In genomic region chr10:61855771-61856170, GRCh38 we compare ENCODE assay signal across 25 cellular contexts.
"Had no signal": no experiment of that assay in that cellular context is flagged by ENCODE, and none has a peak within 500 bp of the region (broad histone marks: within the 10 kb centered on the region; RNA-seq: fewer than 3 reads in every experiment).

No MANE protein-coding gene starts in this region.

- H3K36me3 Mint-ChIP-seq: activated CD4-positive, alpha-beta memory T cell treated with anti-CD3 and anti-CD28 coated beads for 36 hours; brain had no signal

- H3K4me1 Mint-ChIP-seq: activated naive CD8-positive, alpha-beta T cell treated with anti-CD3 and anti-CD28 coated beads, Interleukin-2, amount 50 U/mL, for 24 hours; brain had no signal

- H3K9me3 ChIP-seq: SJCRH30 had no signal

- H3K27ac ChIP-seq: KMS-11, SJCRH30, SK-N-MC had no signal

- H3K36me3 ChIP-seq: SJCRH30 had no signal

- H3K4me2 ChIP-seq: KMS-11 had no signal

- H3K4me3 ChIP-seq: SJCRH30, SK-N-MC had no signal

- H3K27ac Mint-ChIP-seq: activated CD4-positive, alpha-beta memory T cell treated with anti-CD3 and anti-CD28 coated beads for 36 hours; activated CD4-positive, alpha-beta T cell treated with anti-CD3 and anti-CD28 coated beads, Interleukin-2, amount 10 ng/mL, durations not matched to agents 7 days and 5 days; activated naive CD4-positive, alpha-beta T cell treated with anti-CD3 and anti-CD28 coated beads for 36 hours; activated naive CD8-positive, alpha-beta T cell; activated naive CD8-positive, alpha-beta T cell treated with anti-CD3 and anti-CD28 coated beads, Interleukin-2, amount 50 U/mL, for 24 hours; activated T-helper 1 cell treated with anti-CD3 and anti-CD28 coated beads, Interleukin-12 subunit alpha, Interleukin-12 subunit beta, Interleukin-2, Interleukin-4 antibody, amounts not matched to agents 30 ng/mL and 10 ng/mL and 1 ng/mL, durations not matched to agents 14 hours and 24 hours and 36 hours; brain; T-helper 2 cell treated with Interferon-gamma antibody and Interleukin-4, amounts not matched to agents 5 μg/mL and 100 μg/mL, for 36 hours had no signal

- H3K27me3 Mint-ChIP-seq: activated CD4-positive, alpha-beta memory T cell treated with anti-CD3 and anti-CD28 coated beads for 36 hours; activated CD4-positive, alpha-beta T cell treated with anti-CD3 and anti-CD28 coated beads, Interleukin-2, amount 10 ng/mL, durations not matched to agents 7 days and 5 days; activated naive CD8-positive, alpha-beta T cell treated with anti-CD3 and anti-CD28 coated beads, Interleukin-2, amount 50 U/mL, for 24 hours had no signal

- H3K4me3 Mint-ChIP-seq: activated CD4-positive, alpha-beta memory T cell treated with anti-CD3 and anti-CD28 coated beads for 36 hours; activated CD4-positive, alpha-beta T cell treated with anti-CD3 and anti-CD28 coated beads, Interleukin-2, amount 10 ng/mL, durations not matched to agents 7 days and 5 days; activated naive CD4-positive, alpha-beta T cell treated with anti-CD3 and anti-CD28 coated beads for 36 hours; activated naive CD8-positive, alpha-beta T cell; activated naive CD8-positive, alpha-beta T cell treated with anti-CD3 and anti-CD28 coated beads, Interleukin-2, amount 50 U/mL, for 24 hours; activated T-cell treated with anti-CD3 and anti-CD28 coated beads, Interleukin-2, amount 50 U/mL, for 4 hours; activated T-helper 1 cell treated with anti-CD3 and anti-CD28 coated beads, Interleukin-12 subunit alpha, Interleukin-12 subunit beta, Interleukin-2, Interleukin-4 antibody, amounts not matched to agents 30 ng/mL and 10 ng/mL and 1 ng/mL, durations not matched to agents 14 hours and 24 hours and 36 hours; brain; T-helper 2 cell treated with Interferon-gamma antibody and Interleukin-4, amounts not matched to agents 5 μg/mL and 100 μg/mL, for 36 hours had no signal

- H3K9ac ChIP-seq: KMS-11 had no signal

- H3K27me3 ChIP-seq: SJCRH30 had no signal

- ATAC-seq: activated naive CD8-positive, alpha-beta T cell treated with anti-CD3 and anti-CD28 coated beads, Interleukin-2, amount 50 U/mL, for 24 hours; activated T-cell treated with anti-CD3 and anti-CD28 coated beads, Interleukin-2, amount 50 U/mL, for 4 hours; Panc1 had no signal

- H3K4me1 ChIP-seq: SJCRH30 had no signal

- DNase-seq: activated CD4-positive, alpha-beta memory T cell treated with anti-CD3 and anti-CD28 coated beads for 36 hours; activated CD4-positive, alpha-beta T cell treated with anti-CD3 and anti-CD28 coated beads, Interleukin-2, amount 10 ng/mL, durations not matched to agents 7 days and 5 days; activated CD8-positive, alpha-beta memory T cell treated with anti-CD3 and anti-CD28 coated beads, Interleukin-2, amount 50 U/mL, for 4 hours; activated gamma-delta T cell treated with Interleukin-2 at 50 U/mL for 16 hours; activated naive CD4-positive, alpha-beta T cell treated with anti-CD3 and anti-CD28 coated beads for 36 hours; activated naive CD8-positive, alpha-beta T cell treated with anti-CD3 and anti-CD28 coated beads, Interleukin-2, amount 50 U/mL, for 24 hours; activated T-cell treated with anti-CD3 and anti-CD28 coated beads for 4 hours; activated T-cell treated with anti-CD3 and anti-CD28 coated beads, Interleukin-2, amount 50 U/mL, for 4 hours; anterior cingulate cortex; caudate nucleus; NCI-H1092; NCI-H1436 treated with DMSO at 0.1 percent for 48 hours; NCI-H1694 treated with DMSO at 0.1 percent for 48 hours; NCI-H2029; NCI-H345; NCI-H524 treated with DMSO at 0.1 percent for 48 hours; SHP77; SJCRH30 had no signal

- H3K9me3 Mint-ChIP-seq: activated CD4-positive, alpha-beta memory T cell treated with anti-CD3 and anti-CD28 coated beads for 36 hours; activated CD4-positive, alpha-beta T cell treated with anti-CD3 and anti-CD28 coated beads, Interleukin-2, amount 10 ng/mL, durations not matched to agents 7 days and 5 days; activated naive CD4-positive, alpha-beta T cell treated with anti-CD3 and anti-CD28 coated beads for 36 hours; activated naive CD8-positive, alpha-beta T cell treated with anti-CD3 and anti-CD28 coated beads, Interleukin-2, amount 50 U/mL, for 24 hours; activated T-cell treated with anti-CD3 and anti-CD28 coated beads, Interleukin-2, amount 50 U/mL, for 4 hours; activated T-helper 1 cell treated with anti-CD3 and anti-CD28 coated beads, Interleukin-12 subunit alpha, Interleukin-12 subunit beta, Interleukin-2, Interleukin-4 antibody, amounts not matched to agents 30 ng/mL and 10 ng/mL and 1 ng/mL, durations not matched to agents 14 hours and 24 hours and 36 hours; T-helper 2 cell treated with Interferon-gamma antibody and Interleukin-4, amounts not matched to agents 5 μg/mL and 100 μg/mL, for 36 hours had no signal
